Comparison of ENCODE assay signal across 2 cellular contexts in the genomic region with DNA sequence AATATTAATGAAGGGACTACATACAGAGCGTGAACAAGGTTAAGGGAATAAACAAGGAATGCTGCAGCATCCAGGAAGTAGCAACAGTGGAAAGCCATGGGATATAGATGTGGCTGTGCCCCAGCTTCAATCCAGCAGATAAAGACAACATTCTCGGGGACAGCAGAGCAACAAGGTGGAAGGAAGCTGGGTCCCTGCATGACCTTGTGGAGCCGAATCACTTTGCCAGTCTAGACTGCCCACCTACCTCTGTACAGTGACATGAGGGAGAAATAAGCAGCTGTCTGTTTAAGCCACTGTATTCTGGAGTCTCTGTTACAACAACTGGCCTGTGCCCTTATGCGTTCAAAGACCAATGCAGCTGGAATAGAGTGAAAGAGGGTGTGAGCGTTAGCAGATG.
TF ChIP-seq lines count a peak whose summit lies in the region.

No MANE protein-coding gene starts in this region.

TF ChIP-seq in HepG2, 621 proteins besides CTCF, POLR2A, EP300 and RAD21:
- TF ChIP-seq, protein P1, sequence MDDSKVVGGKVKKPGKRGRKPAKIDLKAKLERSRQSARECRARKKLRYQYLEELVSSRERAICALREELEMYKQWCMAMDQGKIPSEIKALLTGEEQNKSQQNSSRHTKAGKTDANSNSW (CRISPR knock-in tag; IDR thresholded peaks at IDR 0.05; ENCODE audit: borderline replicate concordance), result no peak
- no peak for TF ChIP-seq SRF (IDR thresholded peaks at IDR 0.05; ENCODE audit: low read depth, low read length)

TF ChIP-seq in H1, 55 proteins besides CTCF, POLR2A, EP300 and RAD21:
- TF ChIP-seq PHF8 (conservative IDR thresholded peaks at IDR 0.05; ENCODE audit: low read depth, low read length), result no peak
- TF ChIP-seq SIX5 (IDR thresholded peaks at IDR 0.05; ENCODE audit: low read depth, low read length), result no peak
- TF ChIP-seq CHD2 (IDR thresholded peaks at IDR 0.05; ENCODE audit: low read length), result no peak
- no peak for TF ChIP-seq CTBP2 (IDR thresholded peaks at IDR 0.05; ENCODE audit: borderline replicate concordance, insufficient read depth, insufficient read length, low read length)
TF ChIP-seq in H1: peak in this region for 0.
